ENCODE assay signal across 8 cellular contexts in genomic region chr6:107116923-107117417, GRCh38. TPM values are rescaled to one million over a fixed set of nuclear protein-coding genes. Genes with fewer than 3 reads are reported as not detected.
DNase-seq lines count a peak whose midpoint lies in the region; ATAC-seq, FAIRE-seq and TF ChIP-seq lines count a peak whose summit lies in the region.

No MANE protein-coding gene starts in this region.

- H3K27ac ChIP-seq in BLaER1 treated with 17β-estradiol and CSF1 and Interleukin-3, amounts not matched to agents 10 nM and 100 nM = peak overlapping the region in 1 of 11 experiments; percentile 95; a peak in 1 of 22 replicates
- H3K27ac ChIP-seq in GM12878 (ENCODE audit: control insufficient read depth, insufficient read depth) = no peak overlapping the region

- TF ChIP-seq CTCF in GM12878 (IDR thresholded peaks at IDR 0.05 in 2 of 3, conservative IDR thresholded peaks at IDR 0.05 in 1 of 3; ENCODE audit: control insufficient read depth in 2 of 3, extremely low read depth in 1 of 3, insufficient read depth in 1 of 3, low read depth in 3 of 3, low read length in 3 of 3) = no peak

- WGBS in GM12878 (ENCODE audit: insufficient coverage, insufficient replicate concordance, low lambda C conversion rate, missing lambda C conversion rate) = 38% methylated on average over 7 of the region's 7 CpGs

- H4K20me1 ChIP-seq in BLaER1 treated with 17β-estradiol and CSF1 and Interleukin-3, amounts not matched to agents 10 nM and 100 nM = peaks cover 0 to 21% (median 0%) of the 10 kb centered on the region in 11 experiments; a peak in 5 of 22 replicates
- no peaks in the 10 kb centered on the region for H4K20me1 ChIP-seq in GM12878 (ENCODE audit: control insufficient read depth, insufficient read depth)

- no peaks in the 10 kb centered on the region for H3K79me2 ChIP-seq in GM12878 (ENCODE audit: control insufficient read depth, insufficient read depth, low read length)

- peaks cover 5 to 21% (median 16%) of the 10 kb centered on the region in 4 donors for H3K4me1 Mint-ChIP-seq in naive thymus-derived CD8-positive, alpha-beta T cell

- ATAC-seq in GM12878 (no peak), GM21381 (IDR thresholded peaks at IDR 0.05; ENCODE audit: unreplicated experiment) (no peak), HG02678 (IDR thresholded peaks at IDR 0.05; ENCODE audit: unreplicated experiment) (no peak)
- ATAC-seq in naive thymus-derived CD8-positive, alpha-beta T cell = no peak

- in situ Hi-C loops in HAP-1 (cut with MboI; ENCODE audit: low sequenced_read_pairs) (no loop called here), GM12878 (cut with MboI) (no loop called here)

- intact Hi-C loops in GM12878 (cut with micrococcal nuclease; ENCODE audit: unreplicated experiment) = loop anchor here (10.0 kb wide), 1 partner anchor 538 kb away; no protein-coding TSS in a partner anchor

- BruUV-seq in GM12878 (replicated peaks; lab: Mats Ljungman, UMichigan) = no TSS peak

- CTCF ChIA-PET in GM12878 (lab: Yijun Ruan, JAX) = interaction anchor here (2.2 kb wide), 1 partner anchor 201 kb away, joined by 6 read pairs; no protein-coding TSS in a partner anchor

- H3K36me3 Mint-ChIP-seq in naive thymus-derived CD8-positive, alpha-beta T cell = no peaks in the 10 kb centered on the region

- no peaks in the 10 kb centered on the region for H3K9me3 Mint-ChIP-seq in naive thymus-derived CD8-positive, alpha-beta T cell

- POLR2A ChIA-PET in GM12878 (lab: Charles Lee) = interaction anchor here (0.6 kb wide), 1 partner anchor 113 kb away, joined by 5 read pairs; no protein-coding TSS in a partner anchor
- POLR2A ChIA-PET in naive thymus-derived CD8-positive, alpha-beta T cell (lab: Charles Lee) = no interaction called here

- RAD21 ChIA-PET in GM12878 (lab: Charles Lee; ENCODE audit: unreplicated experiment) = interaction anchor here (1.9 kb wide), 1 partner anchor 8 kb away, joined by 11 read pairs; no protein-coding TSS in a partner anchor

- no peaks in the 10 kb centered on the region for H3K27me3 ChIP-seq in BLaER1 treated with 17β-estradiol and CSF1 and Interleukin-3, amounts not matched to agents 10 nM and 100 nM
- H3K27me3 ChIP-seq in HAP-1 (ENCODE audit: low read depth) = no peaks in the 10 kb centered on the region
- H3K27me3 ChIP-seq in GM12878 (replicated peaks in 1 of 2; ENCODE audit: control insufficient read depth in 2 of 2, insufficient read depth in 2 of 2, low read length in 1 of 2) = no peaks in the 10 kb centered on the region; a peak in 1 of 4 replicates

- peak overlapping the region in 2 of 10 donors; percentile 5 to 46 for H3K27ac Mint-ChIP-seq in naive thymus-derived CD8-positive, alpha-beta T cell

- peak overlapping the region; percentile 79; the same call in 1 of the 2 replicates for H2AFZ ChIP-seq in GM12878 (ENCODE audit: control insufficient read depth, low read depth, low read length)

- no peak for TF ChIP-seq POLR2A in GM12878 (IDR thresholded peaks at IDR 0.05; ENCODE audit: low read depth, low read length)

- peak overlapping the region; percentile 80 to 92 (median 87) for H3K4me3 Mint-ChIP-seq in naive thymus-derived CD8-positive, alpha-beta T cell

- TF ChIP-seq EP300 in GM12878 (IDR thresholded peaks at IDR 0.05; ENCODE audit: borderline replicate concordance in 1 of 2, control insufficient read depth in 1 of 2, low read depth in 2 of 2, low read length in 2 of 2) = no peak

- H3K27me3 Mint-ChIP-seq in naive thymus-derived CD8-positive, alpha-beta T cell = peaks cover 0 to 3% (median 0%) of the 10 kb centered on the region in 5 donors

- H3K4me1 ChIP-seq in BLaER1 treated with 17β-estradiol and CSF1 and Interleukin-3, amounts not matched to agents 10 nM and 100 nM = peaks cover 21 to 57% (median 49%) of the 10 kb centered on the region in 10 experiments
- H3K4me1 ChIP-seq in HAP-1 (peaks cover 26% of the 10 kb centered on the region), GM12878 (ENCODE audit: control insufficient read depth, insufficient read depth, low read length) (peaks cover 12% of the 10 kb centered on the region)

- peak overlapping the region in 9 of 11 experiments; percentile 75 to 97 (median 91); a peak in 11 of 22 replicates for H3K9ac ChIP-seq in BLaER1 treated with 17β-estradiol and CSF1 and Interleukin-3, amounts not matched to agents 10 nM and 100 nM
- no peak overlapping the region; the same call in 1 of the 2 replicates for H3K9ac ChIP-seq in GM12878 (ENCODE audit: control insufficient read depth, insufficient read depth, low read length)

- no peaks in the 10 kb centered on the region for H3K9me3 ChIP-seq in BLaER1 treated with 17β-estradiol and CSF1 and Interleukin-3, amounts not matched to agents 10 nM and 100 nM (replicated peaks in 1 of 11)
- H3K9me3 ChIP-seq in HAP-1 (no peaks in the 10 kb centered on the region), GM12878 (replicated peaks; ENCODE audit: control insufficient read depth, insufficient read depth, low read length) (no peaks in the 10 kb centered on the region)

- SMC1A ChIA-PET in GM12878 (lab: Charles Lee; ENCODE audit: uncharacterized antibody, unreplicated experiment) = interaction anchor here (1.3 kb wide), 1 partner anchor 8 kb away, joined by 5 read pairs; no protein-coding TSS in a partner anchor

- H3K4me2 ChIP-seq in BLaER1 treated with 17β-estradiol and CSF1 and Interleukin-3, amounts not matched to agents 10 nM and 100 nM = peak overlapping the region; percentile 81 to 99 (median 89)
- peak overlapping the region; percentile 99 for H3K4me2 ChIP-seq in GM12878 (ENCODE audit: control insufficient read depth, insufficient read depth)

- FAIRE-seq in GM12878 (lab: Jason Lieb, UNC) = no peak

- H3K36me3 ChIP-seq in BLaER1 treated with 17β-estradiol and CSF1 and Interleukin-3, amounts not matched to agents 10 nM and 100 nM = peaks cover 0 to 6% (median 0%) of the 10 kb centered on the region in 11 experiments; a peak in 4 of 22 replicates
- H3K36me3 ChIP-seq in HAP-1 (replicated peaks) = no peaks in the 10 kb centered on the region
- no peaks in the 10 kb centered on the region for H3K36me3 ChIP-seq in GM12878 (ENCODE audit: control insufficient read depth in 2 of 2, insufficient read depth in 2 of 2, low read length in 1 of 2)

- peak overlapping the region in 9 of 10 experiments; percentile 67 to 86 (median 79); a peak in 15 of 20 replicates for H3K4me3 ChIP-seq in BLaER1 treated with 17β-estradiol and CSF1 and Interleukin-3, amounts not matched to agents 10 nM and 100 nM
- H3K4me3 ChIP-seq in HAP-1 (peak overlapping the region; percentile 1; the same call in 1 of the 2 replicates), GM12878 (no peak overlapping the region)

- DNase-seq in HAP-1 (ENCODE audit: low spot score in 2 of 2) (no peak), GM12878 (ENCODE audit: low read depth, low spot score) (no peak), DMS79 (lab: John Stamatoyannopoulos, UW) (no peak), epidermal melanocyte (ENCODE audit: insufficient read length, low spot score) (no peak)
- no peak for DNase-seq in naive thymus-derived CD8-positive, alpha-beta T cell

- TF ChIP-seq RAD21 in GM12878 (IDR thresholded peaks at IDR 0.05; ENCODE audit: insufficient read depth, low read depth, low read length) = no peak

TF ChIP-seq in GM12878, 131 proteins besides CTCF, POLR2A, EP300 and RAD21:
- peak; percentile 75 for TF ChIP-seq NKRF (conservative IDR thresholded peaks at IDR 0.05)
- TF ChIP-seq KAT2A (conservative IDR thresholded peaks at IDR 0.05; ENCODE audit: control insufficient read depth, low read depth, low read length) = no peak
- no peak for TF ChIP-seq ETV6 (conservative IDR thresholded peaks at IDR 0.05 in 1 of 2, IDR thresholded peaks at IDR 0.05 in 1 of 2; ENCODE audit: borderline replicate concordance in 1 of 2, low read depth in 1 of 2)
- TF ChIP-seq BMI1 (IDR thresholded peaks at IDR 0.05; ENCODE audit: borderline replicate concordance) = peak; percentile 42; the same call in 1 of the 2 replicates
- no peak for TF ChIP-seq BCL11A (IDR thresholded peaks at IDR 0.05; ENCODE audit: low read depth, low read length)

RNA-seq across cellular contexts. Expression of gene BEND3, which starts 1.7 kb away (rescaled TPM):
- total RNA-seq in GM12878 (2013; cell fraction: nucleolus; rRNA removed) = 16.3 and 17.9 TPM in 2 replicates
- 3.4 and 3.9 TPM in 2 replicates for total RNA-seq in GM12878 (2014; rRNA removed)
- total RNA-seq in GM12878 (2014; rRNA removed; fragmentation: Illumina TruSeq; extraction: Trizol) = 3.0 and 4.0 TPM in 2 replicates
- 8.1 and 9.0 TPM in 2 replicates for total RNA-seq in GM12878 (2021)
- 1.4 TPM for polyA plus RNA-seq in GM12878 (2011; ENCODE audit: low read depth)
- polyA plus RNA-seq in GM12878 (2011; rRNA removed) = 2.5 and 3.7 TPM in 2 replicates
- 3.7 and 4.7 TPM in 2 replicates for polyA plus RNA-seq in GM12878 (2011; cell fraction: cytosol; rRNA removed)
- 3.8 and 4.5 TPM in 2 replicates for polyA plus RNA-seq in GM12878 (2011; cell fraction: nucleus; rRNA removed)
- 1.5 and 1.9 TPM in 2 replicates for polyA plus RNA-seq in GM12878 (2012)
- polyA plus RNA-seq in GM12878 (2014; fragmentation: Illumina TruSeq; extraction: Trizol) = 3.4 and 3.8 TPM in 2 replicates
- 1 to 10 TPM; 1.1 to 2.0 TPM for polyA plus RNA-seq in GM12878 (2014; fragmentation: Nextera tagmentation; extraction: Ambion mirVana)
- 3.1 and 3.8 TPM in 2 replicates for polyA plus RNA-seq in GM12878 (2014; rRNA removed)
- 1 to 10 TPM; 2.4 to 3.4 TPM for polyA plus RNA-seq in GM12878 (2016; fragmentation: Nextera tagmentation; extraction: Ambion mirVana)
- 9.2 and 11.5 TPM in 2 replicates for polyA minus RNA-seq in GM12878 (2011; rRNA and poly(A)+ RNA removed)
- 6.8 and 7.6 TPM in 2 replicates for polyA minus RNA-seq in GM12878 (2011; cell fraction: cytosol; rRNA and poly(A)+ RNA removed)
- polyA minus RNA-seq in GM12878 (2011; cell fraction: nucleus; rRNA and poly(A)+ RNA removed) = 3.4 and 5.8 TPM in 2 replicates
- total RNA-seq in naive thymus-derived CD8-positive, alpha-beta T cell = 1 to 10 TPM; 1.9 to 2.0 TPM
- polyA plus RNA-seq in naive thymus-derived CD8-positive, alpha-beta T cell = under 1 TPM; 0.25 to 0.71 (median 0.59) TPM
